27 cellular contexts compared by ENCODE assay signal in genomic region chr7:131627589-131628212, GRCh38.
DNase-seq lines count a peak whose midpoint lies in the region; ATAC-seq and TF ChIP-seq lines count a peak whose summit lies in the region.
"Had no signal": no experiment of that assay in that cellular context is flagged by ENCODE, and none has a peak within 500 bp of the region (broad histone marks: within the 10 kb centered on the region; RNA-seq: fewer than 3 reads in every experiment).

No MANE protein-coding gene starts in this region.

- TF ChIP-seq CTCF in RWPE2 (IDR thresholded peaks at IDR 0.05; ENCODE audit: poor library complexity, severe bottlenecking) (no peak), upper lobe of right lung (IDR thresholded peaks at IDR 0.05) (no peak)

- no peaks in the 10 kb centered on the region for H3K36me3 Mint-ChIP-seq in activated naive CD4-positive, alpha-beta T cell treated with anti-CD3 and anti-CD28 coated beads, Interleukin-2, amount 50 U/mL, for 72 hours
- H3K36me3 Mint-ChIP-seq: activated naive CD8-positive, alpha-beta T cell treated with anti-CD3 and anti-CD28 coated beads for 36 hours; CD8-positive, alpha-beta memory T cell had no signal

- H3K9me3 ChIP-seq in RWPE2 (ENCODE audit: severe bottlenecking): no peaks in the 10 kb centered on the region
- no peaks in the 10 kb centered on the region for H3K9me3 ChIP-seq in upper lobe of right lung
- H3K9me3 ChIP-seq: neutrophil, prostate gland, upper lobe of left lung had no signal

- H3K27ac ChIP-seq in RWPE2 (ENCODE audit: poor library complexity, severe bottlenecking): peak overlapping the region; percentile 37
- no peak overlapping the region for H3K27ac ChIP-seq in upper lobe of right lung
- H3K27ac ChIP-seq: 22Rv1, KMS-11, neutrophil, prostate gland had no signal

- H3K27me3 ChIP-seq in RWPE2 (ENCODE audit: insufficient read depth, poor library complexity, severe bottlenecking) (no peaks in the 10 kb centered on the region), upper lobe of right lung (no peaks in the 10 kb centered on the region)
- H3K27me3 ChIP-seq: dorsolateral prefrontal cortex, upper lobe of left lung had no signal

- H3K4me3 ChIP-seq in RWPE2 (ENCODE audit: severe bottlenecking): no peak overlapping the region
- no peak overlapping the region for H3K4me3 ChIP-seq in upper lobe of right lung
- H3K4me3 ChIP-seq: dorsolateral prefrontal cortex, lung, prostate gland, upper lobe of left lung had no signal

- H3K4me1 ChIP-seq in RWPE2 (ENCODE audit: insufficient read depth, poor library complexity, severe bottlenecking) (peaks cover 25% of the 10 kb centered on the region), upper lobe of right lung (peaks cover 6% of the 10 kb centered on the region)
- H3K4me1 ChIP-seq: prostate gland had no signal

- H3K27ac Mint-ChIP-seq in activated naive CD4-positive, alpha-beta T cell treated with anti-CD3 and anti-CD28 coated beads, Interleukin-2, amount 50 U/mL, for 72 hours: no peak overlapping the region
- H3K27ac Mint-ChIP-seq: activated CD8-positive, alpha-beta T cell treated with anti-CD3 and anti-CD28 coated beads for 36 hours; activated naive CD8-positive, alpha-beta T cell treated with anti-CD3 and anti-CD28 coated beads for 36 hours; B cell; CD8-positive, alpha-beta memory T cell had no signal

- DNase-seq in DMS 273 (lab: John Stamatoyannopoulos, UW; ENCODE audit: unreplicated experiment) (peak; percentile 35), DMS 273 treated with DMSO at 0.1 percent for 48 hours (lab: John Stamatoyannopoulos, UW) (no peak), NCI-H1417 treated with DMSO at 0.1 percent for 48 hours (lab: John Stamatoyannopoulos, UW) (peak; percentile 79), RWPE2 (ENCODE audit: low spot score) (no peak), myocyte (ENCODE audit: low read depth) (peak; percentile 60), AG08396 (ENCODE audit: low spot score) (no peak), upper lobe of right lung (no peak)
- DNase-seq in activated naive CD4-positive, alpha-beta T cell treated with anti-CD3 and anti-CD28 coated beads, Interleukin-2, amount 50 U/mL, for 72 hours (ENCODE audit: low spot score in 2 of 2): no peak
- DNase-seq: activated CD4-positive, CD25-positive, alpha-beta regulatory T cell; activated CD8-positive, alpha-beta T cell treated with anti-CD3 and anti-CD28 coated beads for 36 hours; activated naive CD8-positive, alpha-beta T cell treated with anti-CD3 and anti-CD28 coated beads for 36 hours; CD8-positive, alpha-beta memory T cell; DMS79 treated with DMSO at 0.1 percent for 48 hours; dorsolateral prefrontal cortex; glutamatergic neuron; H7; kidney; NCI-H187 treated with DMSO at 0.1 percent for 48 hours; NCI-H510A treated with DMSO at 0.1 percent for 48 hours; T1000; upper lobe of left lung had no signal

- H3K36me3 ChIP-seq in RWPE2 (ENCODE audit: low read depth) (no peaks in the 10 kb centered on the region), upper lobe of right lung (no peaks in the 10 kb centered on the region)
- H3K36me3 ChIP-seq: neutrophil, prostate gland, upper lobe of left lung had no signal

- ATAC-seq in RWPE2 (ENCODE audit: low read depth) (no peak), upper lobe of right lung (no peak)
- no peak for ATAC-seq in activated naive CD4-positive, alpha-beta T cell treated with anti-CD3 and anti-CD28 coated beads, Interleukin-2, amount 50 U/mL, for 72 hours
- ATAC-seq: activated CD8-positive, alpha-beta T cell treated with anti-CD3 and anti-CD28 coated beads for 36 hours had no signal

- no peaks in the 10 kb centered on the region for H3K9me3 Mint-ChIP-seq in activated naive CD4-positive, alpha-beta T cell treated with anti-CD3 and anti-CD28 coated beads, Interleukin-2, amount 50 U/mL, for 72 hours
- H3K9me3 Mint-ChIP-seq: activated CD8-positive, alpha-beta T cell treated with anti-CD3 and anti-CD28 coated beads for 36 hours; activated naive CD8-positive, alpha-beta T cell treated with anti-CD3 and anti-CD28 coated beads for 36 hours; CD8-positive, alpha-beta memory T cell had no signal

- intact Hi-C loops in upper lobe of right lung (cut with DNase I): no loop called here

Comparison
In these comparisons a context has a peak if more than half of its experiments do, and no peak if none do; other contexts are left out.
1. DNase-seq: peak in DMS 273 (single experiment), NCI-H1417 treated with DMSO at 0.1 percent for 48 hours (single experiment) and myocyte (single experiment); none in DMS 273 treated with DMSO at 0.1 percent for 48 hours (single experiment), RWPE2 (single experiment), AG08396 (single experiment), activated naive CD4-positive, alpha-beta T cell treated with anti-CD3 and anti-CD28 coated beads, Interleukin-2, amount 50 U/mL, for 72 hours (0 of 2) and upper lobe of right lung (single experiment).